In genomic region chr4:140756292-140757219, GRCh38 we compare ENCODE assay signal across 1 cellular context.
TF ChIP-seq lines count a peak whose summit lies in the region.

TSS of gene TBC1D9 (minus strand) at chr4:140756385. CDS start at chr4:140756045, 340 bp downstream.

TF ChIP-seq in WTC11, 78 proteins besides CTCF, POLR2A, EP300 and RAD21 (continued from another document):
- TF ChIP-seq USF2 (CRISPR knock-in tag; IDR thresholded peaks at IDR 0.05), result 0 out of 2 replicates have a peak, but pooled peaks have one; percentile 20
- no peak for TF ChIP-seq ZNF512 (CRISPR knock-in tag; IDR thresholded peaks at IDR 0.05; ENCODE audit: borderline replicate concordance)
- TF ChIP-seq TP53 (CRISPR knock-in tag; IDR thresholded peaks at IDR 0.05), result no peak
- TF ChIP-seq FOXP1 (CRISPR knock-in tag; IDR thresholded peaks at IDR 0.05; ENCODE audit: borderline replicate concordance), result no peak
- no peak for TF ChIP-seq JUN (CRISPR knock-in tag; IDR thresholded peaks at IDR 0.05)
- no peak for TF ChIP-seq E2F4 (CRISPR knock-in tag; IDR thresholded peaks at IDR 0.05; ENCODE audit: borderline replicate concordance, low read depth)
- TF ChIP-seq IRF1 (CRISPR knock-in tag; IDR thresholded peaks at IDR 0.05), result no peak
- 0 out of 2 replicates have a peak, but pooled peaks have one; percentile 47 for TF ChIP-seq E2F5 (CRISPR knock-in tag; IDR thresholded peaks at IDR 0.05)
